9 cellular contexts compared by ENCODE assay signal in genomic region chr1:196355206-196355786, GRCh38.
DNase-seq lines count a peak whose midpoint lies in the region; ATAC-seq, FAIRE-seq and TF ChIP-seq lines count a peak whose summit lies in the region.
"Had no signal": no experiment of that assay in that cellular context is flagged by ENCODE, and none has a peak within 500 bp of the region (broad histone marks: within the 10 kb centered on the region; RNA-seq: fewer than 3 reads in every experiment).

No MANE protein-coding gene starts in this region.

- H3K27ac ChIP-seq in adrenal gland: no peak overlapping the region
- no peak overlapping the region for H3K27ac ChIP-seq in left lung

- TF ChIP-seq CTCF in adrenal gland (IDR thresholded peaks at IDR 0.05): peak; percentile 15 to 43 (median 32)
- TF ChIP-seq CTCF in left lung (IDR thresholded peaks at IDR 0.05): peak in 1 of 2 donors; percentile 38

- ATAC-seq in left lung (peak; percentile 40), HG03159 (IDR thresholded peaks at IDR 0.05; ENCODE audit: unreplicated experiment) (no peak)

- H3K27me3 ChIP-seq in adrenal gland: no peaks in the 10 kb centered on the region
- no peaks in the 10 kb centered on the region for H3K27me3 ChIP-seq in left lung

- H3K4me1 Mint-ChIP-seq in activated CD4-positive, alpha-beta T cell treated with anti-CD3 and anti-CD28 coated beads, Interleukin-2, amount 10 ng/mL, durations not matched to agents 7 days and 5 days: no peaks in the 10 kb centered on the region

- peak; percentile 23 for DNase-seq in AG20443 (ENCODE audit: low spot score)
- peak; percentile 6 for DNase-seq in HTR-8/SVneo (ENCODE audit: insufficient read length, low spot score)
- no peak for DNase-seq in adrenal gland
- no peak for DNase-seq in left lung
- DNase-seq in central memory CD4-positive, alpha-beta T cell: no peak
- no peak for DNase-seq in activated CD4-positive, alpha-beta T cell treated with anti-CD3 and anti-CD28 coated beads, Interleukin-2, amount 10 ng/mL, durations not matched to agents 7 days and 5 days
- DNase-seq in nucleus accumbens (lab: John Stamatoyannopoulos, UW): no peak
- DNase-seq: effector CD8-positive, alpha-beta T cell had no signal

- H3K4me1 ChIP-seq in adrenal gland (replicated peaks in 1 of 2): no peaks in the 10 kb centered on the region
- H3K4me1 ChIP-seq in left lung: no peaks in the 10 kb centered on the region

- H3K27ac Mint-ChIP-seq in activated CD4-positive, alpha-beta T cell treated with anti-CD3 and anti-CD28 coated beads, Interleukin-2, amount 10 ng/mL, durations not matched to agents 7 days and 5 days: no peak overlapping the region

- no peak for FAIRE-seq in HTR-8/SVneo (lab: Jason Lieb, UNC)

- H3K36me3 ChIP-seq in adrenal gland (replicated peaks in 1 of 2) (no peaks in the 10 kb centered on the region), left lung (no peaks in the 10 kb centered on the region)

- CTCF ChIA-PET in activated CD4-positive, alpha-beta T cell treated with anti-CD3 and anti-CD28 coated beads, Interleukin-2, amount 10 ng/mL, durations not matched to agents 7 days and 5 days (lab: Charles Lee): no interaction called here

- TF ChIP-seq POLR2A in adrenal gland (IDR thresholded peaks at IDR 0.05): no peak

- 36 to 69% (median 56%) methylated on average over 3 of the region's 3 CpGs for WGBS in adrenal gland, 4 donors

- no peaks in the 10 kb centered on the region for H3K27me3 Mint-ChIP-seq in activated CD4-positive, alpha-beta T cell treated with anti-CD3 and anti-CD28 coated beads, Interleukin-2, amount 10 ng/mL, durations not matched to agents 7 days and 5 days

- POLR2A ChIA-PET in activated CD4-positive, alpha-beta T cell treated with anti-CD3 and anti-CD28 coated beads, Interleukin-2, amount 10 ng/mL, durations not matched to agents 7 days and 5 days (lab: Charles Lee): no interaction called here

- H3K4me3 ChIP-seq in adrenal gland (no peak overlapping the region), left lung (no peak overlapping the region)

- no peaks in the 10 kb centered on the region for H3K36me3 Mint-ChIP-seq in activated CD4-positive, alpha-beta T cell treated with anti-CD3 and anti-CD28 coated beads, Interleukin-2, amount 10 ng/mL, durations not matched to agents 7 days and 5 days (ENCODE audit: low read depth)

- no peaks in the 10 kb centered on the region for H3K9me3 Mint-ChIP-seq in activated CD4-positive, alpha-beta T cell treated with anti-CD3 and anti-CD28 coated beads, Interleukin-2, amount 10 ng/mL, durations not matched to agents 7 days and 5 days

- H3K9me3 ChIP-seq in adrenal gland (replicated peaks in 1 of 3) (no peaks in the 10 kb centered on the region), left lung (no peaks in the 10 kb centered on the region)

- intact Hi-C loops in adrenal gland (cut with DNase I): no loop called here
- intact Hi-C loops in left lung (cut with DNase I): loop anchor here in 1 of 2 donors (10.0 kb wide), 1 partner anchor 300 kb away; the partner anchor contains the start of gene CFH

- H3K4me3 Mint-ChIP-seq in activated CD4-positive, alpha-beta T cell treated with anti-CD3 and anti-CD28 coated beads, Interleukin-2, amount 10 ng/mL, durations not matched to agents 7 days and 5 days: no peak overlapping the region

Comparison
In these comparisons a context has a peak if more than half of its experiments do, and no peak if none do; other contexts are left out.
1. DNase-seq: peak in AG20443 (single experiment) and HTR-8/SVneo (single experiment); none in adrenal gland (0 of 7), left lung (0 of 2), central memory CD4-positive, alpha-beta T cell (single experiment), activated CD4-positive, alpha-beta T cell treated with anti-CD3 and anti-CD28 coated beads, Interleukin-2, amount 10 ng/mL, durations not matched to agents 7 days and 5 days (single experiment) and nucleus accumbens (0 of 56).